Comparison of ENCODE assay signal across 10 cellular contexts in the genomic region with DNA sequence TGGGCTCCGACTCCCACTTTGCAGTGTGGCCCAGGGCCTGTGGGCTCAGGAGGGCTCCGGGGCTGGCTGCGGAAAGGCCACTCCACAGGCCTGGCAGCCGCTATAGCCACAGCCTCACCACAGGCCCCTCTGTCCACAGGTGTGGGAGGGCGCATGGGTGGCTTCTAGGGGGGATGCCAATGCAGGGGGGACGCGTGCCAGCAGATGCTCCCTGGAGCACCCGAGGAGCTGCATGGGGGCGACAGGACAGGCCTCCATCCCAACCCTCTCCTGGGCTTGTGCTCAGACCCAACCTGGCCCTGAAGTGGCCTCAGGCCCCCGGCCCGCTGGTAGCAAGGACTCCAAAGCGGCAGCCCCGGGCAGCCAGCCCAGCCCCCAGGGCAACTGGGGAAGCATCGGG. TPM values are rescaled to one million over a fixed set of nuclear protein-coding genes. Genes with fewer than 3 reads are reported as not detected.
"Had no signal": no experiment of that assay in that cellular context is flagged by ENCODE, and none has a peak within 500 bp of the region (broad histone marks: within the 10 kb centered on the region; RNA-seq: fewer than 3 reads in every experiment).

No MANE protein-coding gene starts in this region.

- DNase-seq: GM23248, GOT3, H7, H9, HCEC 1CT, HFFc6 had no signal

- H3K9me3 ChIP-seq: HAP-1 had no signal

- H3K4me3 ChIP-seq: GM23248, GM23338, HAP-1 had no signal

- H3K27ac ChIP-seq: GM23248 had no signal

- ATAC-seq: GM23338, HCT116 had no signal

- H3K36me3 ChIP-seq: HAP-1 had no signal

- H3K4me1 ChIP-seq: HAP-1 had no signal

RNA-seq across cellular contexts. Expression of a gene that starts 8.0 kb away (rescaled TPM):
- total RNA-seq: H4 had no signal

RNA-seq across cellular contexts. Expression of a gene that starts 14.6 kb away (rescaled TPM):
- total RNA-seq: GM23248, H4, H7, HFFc6 had no signal
- polyA plus RNA-seq: GM23248, GM23338 had no signal
